17 cellular contexts compared by ENCODE assay signal in genomic region chr12:52293926-52294325, GRCh38. TPM values are rescaled to one million over a fixed set of nuclear protein-coding genes. Genes with fewer than 3 reads are reported as not detected.
DNase-seq lines count a peak whose midpoint lies in the region; ATAC-seq and TF ChIP-seq lines count a peak whose summit lies in the region.
"Had no signal": no experiment of that assay in that cellular context is flagged by ENCODE, and none has a peak within 500 bp of the region (broad histone marks: within the 10 kb centered on the region; RNA-seq: fewer than 3 reads in every experiment).

No MANE protein-coding gene starts in this region.

- no peak for TF ChIP-seq POLR2A in heart left ventricle (IDR thresholded peaks at IDR 0.05)

- TF ChIP-seq CTCF in heart left ventricle (IDR thresholded peaks at IDR 0.05) (no peak), endodermal cell (conservative IDR thresholded peaks at IDR 0.05) (no peak), osteocyte (IDR thresholded peaks at IDR 0.05) (no peak)

- H3K36me3 ChIP-seq in heart left ventricle (no peaks in the 10 kb centered on the region), endodermal cell (ENCODE audit: control insufficient read depth, insufficient read depth, low read length) (no peaks in the 10 kb centered on the region)
- H3K36me3 ChIP-seq: HAP-1 had no signal

- H3K4me1 Mint-ChIP-seq in endodermal cell (no peaks in the 10 kb centered on the region), osteocyte (ENCODE audit: unreplicated experiment) (no peaks in the 10 kb centered on the region)
- H3K4me1 Mint-ChIP-seq: IgD-negative memory B cell had no signal

- H3K4me1 ChIP-seq in heart left ventricle (no peaks in the 10 kb centered on the region), endodermal cell (ENCODE audit: control insufficient read depth, insufficient read depth, low read length) (no peaks in the 10 kb centered on the region)
- H3K4me1 ChIP-seq: HAP-1 had no signal

- H3K4me3 Mint-ChIP-seq in endodermal cell: no peak overlapping the region
- no peak overlapping the region for H3K4me3 Mint-ChIP-seq in osteocyte (ENCODE audit: unreplicated experiment)
- H3K4me3 Mint-ChIP-seq: CD4-positive, alpha-beta T cell; IgD-negative memory B cell had no signal

- H3K9ac ChIP-seq in endodermal cell (ENCODE audit: extremely low read depth, low read length, poor library complexity, severe bottlenecking): no peak overlapping the region
- H3K9ac ChIP-seq: GM23248 had no signal

- no peaks in the 10 kb centered on the region for H3K36me3 Mint-ChIP-seq in endodermal cell (ENCODE audit: low read depth)
- no peaks in the 10 kb centered on the region for H3K36me3 Mint-ChIP-seq in osteocyte (ENCODE audit: unreplicated experiment)
- H3K36me3 Mint-ChIP-seq: IgD-negative memory B cell had no signal

- no peak overlapping the region for H3K27ac ChIP-seq in heart left ventricle
- H3K27ac ChIP-seq in endodermal cell (ENCODE audit: low read depth, low read length): no peak overlapping the region
- H3K27ac ChIP-seq: C4-2B, GM23248 had no signal

- WGBS in heart left ventricle, 4 donors: 79 to 94% (median 84%) methylated on average over 1 of the region's 1 CpG
- 91% methylated on average over 1 of the region's 1 CpG; no CpG with 5 or more reads in 1 of the 2 experiments for WGBS in endodermal cell (ENCODE audit: insufficient coverage in 1 of 2, insufficient read length in 1 of 2), 2 experiments

- DNase-seq in cardiac septum (ENCODE audit: low spot score) (peak; percentile 33), heart left ventricle (no peak), endodermal cell (peak; percentile 23), osteocyte (ENCODE audit: extremely low spot score, unreplicated experiment) (peak; percentile 21), NAMALWA (ENCODE audit: low spot score) (no peak), left colon (no peak)
- DNase-seq: AML-193; CD4-positive, alpha-beta T cell; DMS79 treated with DMSO at 0.1 percent for 48 hours; GF-D8; GM23248 had no signal

- H3K27ac Mint-ChIP-seq in endodermal cell (no peak overlapping the region), osteocyte (ENCODE audit: unreplicated experiment) (no peak overlapping the region)
- H3K27ac Mint-ChIP-seq: CD4-positive, alpha-beta T cell; IgD-negative memory B cell had no signal

- H3K9me3 ChIP-seq in heart left ventricle (no peaks in the 10 kb centered on the region), endodermal cell (ENCODE audit: control insufficient read depth, low read length) (no peaks in the 10 kb centered on the region)
- H3K9me3 ChIP-seq: HAP-1 had no signal

- H3K27me3 Mint-ChIP-seq in endodermal cell (ENCODE audit: insufficient read depth): peaks cover 49% of the 10 kb centered on the region
- H3K27me3 Mint-ChIP-seq in osteocyte (ENCODE audit: unreplicated experiment): peaks cover 57% of the 10 kb centered on the region

- ATAC-seq in heart left ventricle: no peak
- no peak for ATAC-seq in left colon
- ATAC-seq in GM21529 (IDR thresholded peaks at IDR 0.05; ENCODE audit: unreplicated experiment): no peak
- ATAC-seq: HepG2 had no signal

- intact Hi-C loops in cardiac septum (cut with DNase I) (no loop called here), heart left ventricle (cut with DNase I) (no loop called here), left colon (cut with DNase I, micrococcal nuclease) (no loop called here)

- peaks cover 3 to 53% (median 22%) of the 10 kb centered on the region in 9 donors for H3K27me3 ChIP-seq in heart left ventricle
- H3K27me3 ChIP-seq in endodermal cell (ENCODE audit: control insufficient read depth, insufficient read depth, low read length, poor library complexity, severe bottlenecking): peaks cover 50% of the 10 kb centered on the region

- H3K9me3 Mint-ChIP-seq in endodermal cell: no peaks in the 10 kb centered on the region
- H3K9me3 Mint-ChIP-seq in osteocyte (ENCODE audit: unreplicated experiment): no peaks in the 10 kb centered on the region
- H3K9me3 Mint-ChIP-seq: CD4-positive, alpha-beta T cell had no signal

- H3K4me3 ChIP-seq in heart left ventricle: no peak overlapping the region
- no peak overlapping the region for H3K4me3 ChIP-seq in endodermal cell (ENCODE audit: low read length)
- H3K4me3 ChIP-seq: GM23248, HAP-1 had no signal

RNA-seq across cellular contexts. Expression of gene KRT81, which starts 2.6 kb away (rescaled TPM):
- total RNA-seq in cardiac septum (not detected), heart left ventricle (not detected), endodermal cell (not detected), osteocyte (0.50 and 0.83 TPM in 2 replicates), left colon (not detected)
- not detected for polyA plus RNA-seq in heart left ventricle
- not detected for polyA plus RNA-seq in endodermal cell (2013, experiment 1 of 2)
- polyA plus RNA-seq in endodermal cell (2013, experiment 2 of 2): not detected
- total RNA-seq: CD4-positive, alpha-beta T cell; HepG2 had no signal
- polyA plus RNA-seq: HepG2, IgD-negative memory B cell had no signal

RNA-seq across cellular contexts. Expression of gene KRT86, which starts 19.5 kb away (rescaled TPM):
- total RNA-seq in cardiac septum (not detected), heart left ventricle (not detected), endodermal cell (not detected), osteocyte (0.24 TPM in 2 replicates), left colon (under 1 TPM in 1 of 2 donors, not detected in 1; 0.20 TPM)
- polyA plus RNA-seq in heart left ventricle: not detected
- not detected for polyA plus RNA-seq in endodermal cell (2013, experiment 1 of 2)
- polyA plus RNA-seq in endodermal cell (2013, experiment 2 of 2): not detected
- total RNA-seq: CD4-positive, alpha-beta T cell; HepG2 had no signal
- polyA plus RNA-seq: HepG2, IgD-negative memory B cell had no signal

RNA-seq across cellular contexts. Expression of gene KRT83, which starts 27.3 kb away (rescaled TPM):
- total RNA-seq in cardiac septum: not detected
- total RNA-seq in heart left ventricle: not detected
- not detected for polyA plus RNA-seq in heart left ventricle
- not detected for total RNA-seq in endodermal cell
- polyA plus RNA-seq in endodermal cell (2013, experiment 1 of 2): not detected
- polyA plus RNA-seq in endodermal cell (2013, experiment 2 of 2): not detected
- not detected in 2 replicates for total RNA-seq in osteocyte
- not detected for total RNA-seq in left colon
- total RNA-seq: CD4-positive, alpha-beta T cell; GM23248; H4; HepG2 had no signal
- polyA plus RNA-seq: GM23248, HepG2, IgD-negative memory B cell had no signal

Comparison
In these comparisons a context has a peak if more than half of its experiments do, and no peak if none do; other contexts are left out.
1. DNase-seq: peak in cardiac septum (single experiment), endodermal cell (single experiment) and osteocyte (single experiment); none in heart left ventricle (0 of 5), NAMALWA (single experiment) and left colon (0 of 2).